29 cellular contexts compared by ENCODE assay signal in the genomic region with DNA sequence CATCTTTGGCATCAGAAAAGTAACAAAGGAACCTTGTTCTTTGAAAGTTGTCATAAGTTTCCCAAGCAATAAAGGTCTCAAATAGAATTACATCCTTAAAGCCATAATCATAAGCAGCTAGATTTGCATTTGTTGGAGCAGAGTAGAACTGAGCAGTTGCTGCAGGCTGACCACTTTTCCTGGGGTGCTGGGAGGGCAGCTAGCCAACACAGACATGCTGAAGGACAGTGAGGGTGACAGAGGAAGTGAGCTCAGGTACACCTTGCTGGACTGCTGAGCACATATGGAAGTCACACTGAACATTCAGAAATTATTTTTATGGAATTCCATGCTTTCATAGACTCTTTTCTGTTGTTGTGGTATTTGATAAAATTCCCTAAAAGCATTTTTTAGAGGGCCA.
"Had no signal": no experiment of that assay in that cellular context is flagged by ENCODE, and none has a peak within 500 bp of the region (broad histone marks: within the 10 kb centered on the region; RNA-seq: fewer than 3 reads in every experiment).

No MANE protein-coding gene starts in this region.

- ATAC-seq: activated T-cell treated with anti-CD3 and anti-CD28 coated beads, Interleukin-2, amount 50 U/mL, for 4 hours; activated T-helper 17 cell treated with anti-CD3 and anti-CD28 coated beads, Interleukin-2, amount 50 U/mL, for 72 hours; gastroesophageal sphincter; left colon; naive thymus-derived CD4-positive, alpha-beta T cell; stimulated activated naive B cell treated with anti-CD40 and anti-IgM and Interleukin-4, amounts not matched to agents 10 μg/mL and 1 μg/mL and 100 μg/mL, for 72 hours had no signal

- H3K27ac Mint-ChIP-seq: activated CD4-positive, alpha-beta memory T cell treated with anti-CD3 and anti-CD28 coated beads, Interleukin-2, amount 10 ng/mL, durations not matched to agents 7 days and 5 days; activated CD4-positive, alpha-beta T cell treated with anti-CD3 and anti-CD28 coated beads, Interleukin-2, amount 10 ng/mL, durations not matched to agents 24 days and 14 days; activated T-helper 17 cell treated with anti-CD3 and anti-CD28 coated beads, Interleukin-2, amount 50 U/mL, for 72 hours; stimulated activated naive B cell treated with anti-CD40 and anti-IgM and Interleukin-4, amounts not matched to agents 10 μg/mL and 1 μg/mL and 100 μg/mL, for 72 hours; T-helper 1 cell treated with Interleukin-12 subunit alpha and Interleukin-12 subunit beta and Interleukin-4 antibody, amounts not matched to agents 30 μg/mL and 1 μg/mL, for 36 hours had no signal

- H3K27me3 ChIP-seq: dorsolateral prefrontal cortex, gastroesophageal sphincter, right atrium auricular region, stomach, suprapubic skin, tibial nerve had no signal

- H3K4me3 Mint-ChIP-seq: activated CD4-positive, alpha-beta memory T cell treated with anti-CD3 and anti-CD28 coated beads, Interleukin-2, amount 10 ng/mL, durations not matched to agents 7 days and 5 days; activated CD4-positive, alpha-beta T cell treated with anti-CD3 and anti-CD28 coated beads, Interleukin-2, amount 10 ng/mL, durations not matched to agents 24 days and 14 days; activated T-cell treated with anti-CD3 and anti-CD28 coated beads, Interleukin-2, amount 50 U/mL, for 4 hours; activated T-helper 17 cell treated with anti-CD3 and anti-CD28 coated beads, Interleukin-2, amount 50 U/mL, for 72 hours; central memory CD8-positive, alpha-beta T cell; naive thymus-derived CD4-positive, alpha-beta T cell; neural crest cell; stimulated activated naive B cell treated with anti-CD40 and anti-IgM and Interleukin-4, amounts not matched to agents 10 μg/mL and 1 μg/mL and 100 μg/mL, for 72 hours; T-helper 1 cell treated with Interleukin-12 subunit alpha and Interleukin-12 subunit beta and Interleukin-4 antibody, amounts not matched to agents 30 μg/mL and 1 μg/mL, for 36 hours had no signal

- H3K36me3 ChIP-seq: right atrium auricular region had no signal

- H3K27me3 Mint-ChIP-seq: activated CD4-positive, alpha-beta memory T cell treated with anti-CD3 and anti-CD28 coated beads, Interleukin-2, amount 10 ng/mL, durations not matched to agents 7 days and 5 days; activated CD4-positive, alpha-beta T cell treated with anti-CD3 and anti-CD28 coated beads, Interleukin-2, amount 10 ng/mL, durations not matched to agents 24 days and 14 days; activated T-helper 17 cell treated with anti-CD3 and anti-CD28 coated beads, Interleukin-2, amount 50 U/mL, for 72 hours; central memory CD8-positive, alpha-beta T cell; naive thymus-derived CD4-positive, alpha-beta T cell; stimulated activated naive B cell treated with anti-CD40 and anti-IgM and Interleukin-4, amounts not matched to agents 10 μg/mL and 1 μg/mL and 100 μg/mL, for 72 hours had no signal

- H3K9me3 Mint-ChIP-seq: activated CD4-positive, alpha-beta memory T cell treated with anti-CD3 and anti-CD28 coated beads, Interleukin-2, amount 10 ng/mL, durations not matched to agents 7 days and 5 days; activated CD4-positive, alpha-beta T cell treated with anti-CD3 and anti-CD28 coated beads, Interleukin-2, amount 10 ng/mL, durations not matched to agents 24 days and 14 days; activated T-cell treated with anti-CD3 and anti-CD28 coated beads, Interleukin-2, amount 50 U/mL, for 4 hours; activated T-helper 17 cell treated with anti-CD3 and anti-CD28 coated beads, Interleukin-2, amount 50 U/mL, for 72 hours; central memory CD8-positive, alpha-beta T cell; naive thymus-derived CD4-positive, alpha-beta T cell; neural crest cell; stimulated activated naive B cell treated with anti-CD40 and anti-IgM and Interleukin-4, amounts not matched to agents 10 μg/mL and 1 μg/mL and 100 μg/mL, for 72 hours; T-helper 1 cell treated with Interleukin-12 subunit alpha and Interleukin-12 subunit beta and Interleukin-4 antibody, amounts not matched to agents 30 μg/mL and 1 μg/mL, for 36 hours had no signal

- H3K4me3 ChIP-seq: coronary artery, dorsolateral prefrontal cortex, gastroesophageal sphincter, right atrium auricular region, smooth muscle cell, stomach, suprapubic skin, tibial nerve had no signal

- DNase-seq: activated CD4-positive, alpha-beta memory T cell treated with anti-CD3 and anti-CD28 coated beads, Interleukin-2, amount 10 ng/mL, durations not matched to agents 7 days and 5 days; activated CD4-positive, alpha-beta T cell treated with anti-CD3 and anti-CD28 coated beads, Interleukin-2, amount 10 ng/mL, durations not matched to agents 24 days and 14 days; activated CD4-positive, CD25-positive, alpha-beta regulatory T cell treated with anti-CD3 and anti-CD28 coated beads, Interleukin-2, amount 50 U/mL, for 72 hours; activated gamma-delta T cell treated with Interleukin-2 at 50 U/mL for 16 hours; activated naive CD4-positive, alpha-beta T cell treated with anti-CD3 and anti-CD28 coated beads, Interleukin-2, amount 50 U/mL, for 16 hours; activated T-cell treated with anti-CD3 and anti-CD28 coated beads, Interleukin-2, amount 50 U/mL, for 4 hours; effector memory CD4-positive, alpha-beta T cell; erythroblast; head of caudate nucleus; hippocampal formation; left colon; midbrain; naive thymus-derived CD4-positive, alpha-beta T cell; occipital lobe; stimulated activated CD4-positive, alpha-beta T cell treated with anti-CD3 and anti-CD28 coated beads, Interleukin-2, amount 100 ng/mL, for 24 hours; stimulated activated naive B cell treated with anti-CD40 and anti-IgM and Interleukin-4, amounts not matched to agents 10 μg/mL and 1 μg/mL and 100 μg/mL, for 72 hours; stomach; T1000 had no signal

- H3K9me3 ChIP-seq: gastroesophageal sphincter, right atrium auricular region, stomach, suprapubic skin, tibial nerve had no signal

- H3K27ac ChIP-seq: coronary artery, dorsolateral prefrontal cortex, gastroesophageal sphincter, right atrium auricular region, stomach, suprapubic skin, tibial nerve had no signal
